ENCODE assay signal across 9 cellular contexts in genomic region chr10:96288151-96288621, GRCh38. TPM values are rescaled to one million over a fixed set of nuclear protein-coding genes. Genes with fewer than 3 reads are reported as not detected.
A peak's percentile ranks its signal among the peaks of the same experiment; 100 is the strongest.
DNase-seq lines count a peak whose midpoint lies in the region; ATAC-seq and TF ChIP-seq lines count a peak whose summit lies in the region.
"Had no signal": no experiment of that assay in that cellular context is flagged by ENCODE, and none has a peak within 500 bp of the region (broad histone marks: within the 10 kb centered on the region; RNA-seq: fewer than 3 reads in every experiment).

No MANE protein-coding gene starts in this region.

- DNase-seq in T-helper 2 cell treated with Interferon-gamma antibody and Interleukin-4, amounts not matched to agents 5 μg/mL and 100 μg/mL, for 36 hours (ENCODE audit: low spot score) = no peak
- no peak for DNase-seq in T-helper 2 cell
- DNase-seq in stimulated activated naive B cell treated with anti-CD40 and anti-IgM and Interleukin-4, amounts not matched to agents 10 μg/mL and 1 μg/mL and 100 μg/mL, for 72 hours = no peak
- no peak for DNase-seq in sciatic nerve (ENCODE audit: low spot score)
- no peak for DNase-seq in NCI-H2029 treated with DMSO at 0.1 percent for 48 hours (lab: John Stamatoyannopoulos, UW)
- no peak for DNase-seq in NCI-H345 treated with DMSO at 0.1 percent for 48 hours (lab: John Stamatoyannopoulos, UW; ENCODE audit: unreplicated experiment)

- TF ChIP-seq POLR2A in Raji (IDR thresholded peaks at IDR 0.05; ENCODE audit: insufficient read depth, low read depth, low read length) = peak; percentile 65

- no peaks in the 10 kb centered on the region for H3K27me3 Mint-ChIP-seq in T-helper 2 cell treated with Interferon-gamma antibody and Interleukin-4, amounts not matched to agents 5 μg/mL and 100 μg/mL, for 36 hours (ENCODE audit: low read depth)
- H3K27me3 Mint-ChIP-seq in stimulated activated naive B cell treated with anti-CD40 and anti-IgM and Interleukin-4, amounts not matched to agents 10 μg/mL and 1 μg/mL and 100 μg/mL, for 72 hours = no peaks in the 10 kb centered on the region

- peak overlapping the region; percentile 51 for H3K4me3 Mint-ChIP-seq in T-helper 2 cell treated with Interferon-gamma antibody and Interleukin-4, amounts not matched to agents 5 μg/mL and 100 μg/mL, for 36 hours
- peak overlapping the region; percentile 84 to 85 for H3K4me3 Mint-ChIP-seq in stimulated activated naive B cell treated with anti-CD40 and anti-IgM and Interleukin-4, amounts not matched to agents 10 μg/mL and 1 μg/mL and 100 μg/mL, for 72 hours

- H3K36me3 Mint-ChIP-seq in T-helper 2 cell treated with Interferon-gamma antibody and Interleukin-4, amounts not matched to agents 5 μg/mL and 100 μg/mL, for 36 hours (ENCODE audit: low read depth) = no peaks in the 10 kb centered on the region
- no peaks in the 10 kb centered on the region for H3K36me3 Mint-ChIP-seq in stimulated activated naive B cell treated with anti-CD40 and anti-IgM and Interleukin-4, amounts not matched to agents 10 μg/mL and 1 μg/mL and 100 μg/mL, for 72 hours

- ATAC-seq in HG02763 (IDR thresholded peaks at IDR 0.05; ENCODE audit: unreplicated experiment) (peak; percentile 63), sciatic nerve (no peak)
- ATAC-seq in stimulated activated naive B cell treated with anti-CD40 and anti-IgM and Interleukin-4, amounts not matched to agents 10 μg/mL and 1 μg/mL and 100 μg/mL, for 72 hours (replicated peaks) = peak; percentile 89

- peak overlapping the region; percentile 58 for H3K27ac Mint-ChIP-seq in T-helper 2 cell treated with Interferon-gamma antibody and Interleukin-4, amounts not matched to agents 5 μg/mL and 100 μg/mL, for 36 hours
- peak overlapping the region; percentile 94 for H3K27ac Mint-ChIP-seq in stimulated activated naive B cell treated with anti-CD40 and anti-IgM and Interleukin-4, amounts not matched to agents 10 μg/mL and 1 μg/mL and 100 μg/mL, for 72 hours

- H3K4me1 Mint-ChIP-seq in T-helper 2 cell treated with Interferon-gamma antibody and Interleukin-4, amounts not matched to agents 5 μg/mL and 100 μg/mL, for 36 hours (ENCODE audit: low read depth) = peaks cover 13% of the 10 kb centered on the region
- H3K4me1 Mint-ChIP-seq in stimulated activated naive B cell treated with anti-CD40 and anti-IgM and Interleukin-4, amounts not matched to agents 10 μg/mL and 1 μg/mL and 100 μg/mL, for 72 hours = peaks cover 37 to 66% of the 10 kb centered on the region in 2 donors

- no peaks in the 10 kb centered on the region for H3K9me3 Mint-ChIP-seq in T-helper 2 cell treated with Interferon-gamma antibody and Interleukin-4, amounts not matched to agents 5 μg/mL and 100 μg/mL, for 36 hours
- H3K9me3 Mint-ChIP-seq in stimulated activated naive B cell treated with anti-CD40 and anti-IgM and Interleukin-4, amounts not matched to agents 10 μg/mL and 1 μg/mL and 100 μg/mL, for 72 hours = no peaks in the 10 kb centered on the region

- intact Hi-C loops in sciatic nerve (cut with DNase I) = no loop called here

RNA-seq across cellular contexts. Expression of gene DNTT, which starts 16.0 kb away (rescaled TPM):
- not detected for total RNA-seq in sciatic nerve
- total RNA-seq: dermis microvascular lymphatic vessel endothelial cell had no signal

RNA-seq across cellular contexts. Expression of gene BLNK, which starts 16.8 kb away (rescaled TPM):
- 13.1 TPM for total RNA-seq in sciatic nerve
- total RNA-seq: dermis microvascular lymphatic vessel endothelial cell had no signal
